Comparison of ENCODE assay signal across 13 cellular contexts in the genomic region with DNA sequence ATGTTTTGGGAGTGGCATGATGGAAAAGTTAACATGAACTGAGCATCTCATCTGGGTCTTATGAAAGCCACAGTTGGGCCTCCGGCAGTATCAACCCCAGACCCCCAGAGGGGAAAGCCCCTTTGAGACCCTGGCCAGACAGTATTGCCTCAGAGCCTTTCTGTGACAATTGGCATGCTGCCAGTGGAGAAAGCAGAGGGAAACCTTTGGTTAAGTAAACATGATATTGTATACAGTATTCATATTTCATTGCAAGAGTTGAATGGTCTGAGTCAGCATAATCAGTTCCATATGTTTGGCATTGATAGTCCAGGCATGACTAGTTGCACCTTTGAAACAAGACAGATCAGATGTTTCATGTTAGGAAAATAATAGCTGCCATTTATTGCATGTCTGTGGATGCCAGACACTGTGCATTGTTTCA.
A peak's percentile ranks its signal among the peaks of the same experiment; 100 is the strongest.
DNase-seq lines count a peak whose midpoint lies in the region; ATAC-seq and TF ChIP-seq lines count a peak whose summit lies in the region.
"Had no signal": no experiment of that assay in that cellular context is flagged by ENCODE, and none has a peak within 500 bp of the region (broad histone marks: within the 10 kb centered on the region; RNA-seq: fewer than 3 reads in every experiment).

No MANE protein-coding gene starts in this region.

- H3K9me2 ChIP-seq in MM.1S (replicated peaks; ENCODE audit: insufficient read depth, low read length) = no peaks in the 10 kb centered on the region

- H3K27ac Mint-ChIP-seq in nephron = peak overlapping the region; percentile 99 to 100 (median 99)
- H3K27ac Mint-ChIP-seq: activated T-cell treated with anti-CD3 and anti-CD28 coated beads, Interleukin-2, amount 50 U/mL, for 24 hours had no signal

- H3K4me3 ChIP-seq in MM.1S (ENCODE audit: low read length) (no peak overlapping the region), astrocyte of the spinal cord (ENCODE audit: low read depth, low read length) (no peak overlapping the region)

- peaks cover 7% of the 10 kb centered on the region for H3F3A ChIP-seq in MM.1S (ENCODE audit: insufficient read depth, low read length)

- H3K36me3 ChIP-seq in MM.1S (replicated peaks; ENCODE audit: insufficient read depth, low read length) = no peaks in the 10 kb centered on the region
- H3K36me3 ChIP-seq: WERI-Rb-1 had no signal

- no peak overlapping the region for H3K4me2 ChIP-seq in MM.1S (ENCODE audit: low read depth, low read length)

- H3K9me3 ChIP-seq in MM.1S (replicated peaks; ENCODE audit: insufficient read depth, low read length) = no peaks in the 10 kb centered on the region

- H2AFZ ChIP-seq in MM.1S (ENCODE audit: low read length) = no peak overlapping the region

- DNase-seq in COLO668 (lab: John Stamatoyannopoulos, UW; ENCODE audit: unreplicated experiment) (peak; percentile 46), MM.1S (peak; percentile 28), astrocyte of the spinal cord (ENCODE audit: low read depth, low spot score) (peak; percentile 91), DMS79 (lab: John Stamatoyannopoulos, UW) (no peak), inferior parietal cortex (ENCODE audit: extremely low spot score) (no peak)
- no peak for DNase-seq in activated CD8-positive, alpha-beta memory T cell treated with anti-CD3 and anti-CD28 coated beads for 24 hours
- DNase-seq: activated T-cell treated with anti-CD3 and anti-CD28 coated beads, Interleukin-2, amount 50 U/mL, for 24 hours; midbrain; stimulated activated CD4-positive, alpha-beta T cell treated with anti-CD3 and anti-CD28 coated beads, Interleukin-2, amount 100 ng/mL, for 48 hours; stimulated activated naive CD4-positive, alpha-beta T cell; WERI-Rb-1 had no signal

- TF ChIP-seq CTCF in MM.1S (IDR thresholded peaks at IDR 0.05; ENCODE audit: low read length) (no peak), astrocyte of the spinal cord (IDR thresholded peaks at IDR 0.05; ENCODE audit: low read depth, low read length) (no peak), nephron (IDR thresholded peaks at IDR 0.05; ENCODE audit: unreplicated experiment in 3 of 3) (no peak)

- H3K4me3 Mint-ChIP-seq in nephron = peak overlapping the region; percentile 37 to 67 (median 45)
- H3K4me3 Mint-ChIP-seq: activated T-cell treated with anti-CD3 and anti-CD28 coated beads, Interleukin-2, amount 50 U/mL, for 24 hours had no signal

- H3K9ac ChIP-seq in MM.1S (ENCODE audit: low read length) = no peak overlapping the region

- H4K20me1 ChIP-seq in MM.1S (ENCODE audit: insufficient read depth, low read length) = no peaks in the 10 kb centered on the region

- H3K27me3 Mint-ChIP-seq in nephron (ENCODE audit: low read depth) = no peaks in the 10 kb centered on the region
- H3K27me3 Mint-ChIP-seq: activated T-cell treated with anti-CD3 and anti-CD28 coated beads, Interleukin-2, amount 50 U/mL, for 24 hours had no signal

- no peak for ATAC-seq in GM21360 (IDR thresholded peaks at IDR 0.05; ENCODE audit: unreplicated experiment)

- peaks cover 38% of the 10 kb centered on the region for H3K4me1 Mint-ChIP-seq in nephron

- H3K27me3 ChIP-seq in MM.1S (replicated peaks; ENCODE audit: insufficient read depth, low read length) = no peaks in the 10 kb centered on the region

- H3K36me3 Mint-ChIP-seq in nephron (ENCODE audit: low read depth) = peaks cover 10% of the 10 kb centered on the region

- peaks cover 42% of the 10 kb centered on the region for H3K79me2 ChIP-seq in MM.1S (ENCODE audit: low read length)

- no peaks in the 10 kb centered on the region for H3K9me3 Mint-ChIP-seq in nephron
- H3K9me3 Mint-ChIP-seq: activated T-cell treated with anti-CD3 and anti-CD28 coated beads, Interleukin-2, amount 50 U/mL, for 24 hours had no signal

- H3K27ac ChIP-seq in MM.1S (ENCODE audit: low read length) = peak overlapping the region; percentile 21; the same call in 1 of the 2 replicates
- H3K27ac ChIP-seq: WERI-Rb-1 had no signal

- in situ Hi-C loops in astrocyte of the spinal cord (cut with HindIII; ENCODE audit: low sequenced_read_pairs) = no loop called here

- H3K4me1 ChIP-seq in MM.1S (ENCODE audit: low read length) = peaks cover 18% of the 10 kb centered on the region

Comparison
In these comparisons a context has a peak if more than half of its experiments do, and no peak if none do; other contexts are left out.
1. DNase-seq: peak in COLO668 (single experiment), MM.1S (single experiment) and astrocyte of the spinal cord (single experiment); none in DMS79 (single experiment), activated CD8-positive, alpha-beta memory T cell treated with anti-CD3 and anti-CD28 coated beads for 24 hours (single experiment) and inferior parietal cortex (single experiment).